Comparison of ENCODE assay signal across 8 cellular contexts in genomic region chr1:100353073-100353801, GRCh38. TPM values are rescaled to one million over a fixed set of nuclear protein-coding genes. Genes with fewer than 3 reads are reported as not detected.
DNase-seq lines count a peak whose midpoint lies in the region; ATAC-seq and TF ChIP-seq lines count a peak whose summit lies in the region.

No MANE protein-coding gene starts in this region.

- DNase-seq in GM10248 (ENCODE audit: extremely low spot score) (peak; percentile 70), HAP-1 (ENCODE audit: low spot score in 2 of 2) (peak; percentile 36 to 73), NCI-H1105 (lab: John Stamatoyannopoulos, UW) (peak; percentile 39), epithelial cell of proximal tubule (ENCODE audit: low read depth) (no peak), naive B cell (peak; percentile 60), upper lobe of left lung (peak in 1 of 2 donors; percentile 39), NCI-H226 (no peak)
- peak; percentile 56 for DNase-seq in activated CD8-positive, alpha-beta T cell treated with anti-CD3 and anti-CD28 coated beads, Interleukin-2, amount 10 ng/mL, durations not matched to agents 7 days and 5 days

- H3K9me3 Mint-ChIP-seq in activated CD8-positive, alpha-beta T cell treated with anti-CD3 and anti-CD28 coated beads, Interleukin-2, amount 10 ng/mL, durations not matched to agents 7 days and 5 days (ENCODE audit: insufficient read depth), result no peaks in the 10 kb centered on the region
- H3K9me3 Mint-ChIP-seq in naive B cell, result no peaks in the 10 kb centered on the region

- H3K27me3 ChIP-seq in HAP-1 (ENCODE audit: low read depth) (no peaks in the 10 kb centered on the region), upper lobe of left lung (no peaks in the 10 kb centered on the region)

- peak overlapping the region; percentile 93 for H3K27ac Mint-ChIP-seq in activated CD8-positive, alpha-beta T cell treated with anti-CD3 and anti-CD28 coated beads, Interleukin-2, amount 10 ng/mL, durations not matched to agents 7 days and 5 days
- peak overlapping the region; percentile 71 to 98 (median 91) for H3K27ac Mint-ChIP-seq in naive B cell

- peak overlapping the region; percentile 96 for H3K4me3 Mint-ChIP-seq in activated CD8-positive, alpha-beta T cell treated with anti-CD3 and anti-CD28 coated beads, Interleukin-2, amount 10 ng/mL, durations not matched to agents 7 days and 5 days
- peak overlapping the region; percentile 94 to 100 (median 98) for H3K4me3 Mint-ChIP-seq in naive B cell

- 1 to 2% methylated on average over 28 of the region's 28 CpGs for WGBS in upper lobe of left lung, 2 donors

- peak; percentile 4 for ATAC-seq in activated CD8-positive, alpha-beta T cell treated with anti-CD3 and anti-CD28 coated beads, Interleukin-2, amount 10 ng/mL, durations not matched to agents 7 days and 5 days
- ATAC-seq in naive B cell (ENCODE audit: low read depth in 2 of 2), result peak; percentile 19
- peak in 1 of 2 donors; percentile 2 for ATAC-seq in upper lobe of left lung (ENCODE audit: low FRiP score in 2 of 2)

- no peaks in the 10 kb centered on the region for H3K36me3 ChIP-seq in HAP-1 (replicated peaks)
- H3K36me3 ChIP-seq in upper lobe of left lung, result no peaks in the 10 kb centered on the region

- H3K4me3 ChIP-seq in HAP-1 (peak overlapping the region; percentile 87), epithelial cell of proximal tubule (ENCODE audit: low read depth, low read length) (peak overlapping the region; percentile 67), upper lobe of left lung (peak overlapping the region; percentile 78 to 93 (median 80))

- TF ChIP-seq CTCF in GM10248 (IDR thresholded peaks at IDR 0.05; ENCODE audit: control extremely low read depth, extremely low read depth, low read depth, missing control alignments) (no peak), epithelial cell of proximal tubule (conservative IDR thresholded peaks at IDR 0.05; ENCODE audit: low read depth, low read length) (no peak), upper lobe of left lung (IDR thresholded peaks at IDR 0.05) (no peak)

- POLR2A ChIA-PET in GM10248 (lab: Yijun Ruan, JAX), result interaction anchor here (0.7 to 1.6 kb wide), 2 partner anchors 8 to 12 kb away, joined by 3 to 4 read pairs; no protein-coding TSS in a partner anchor
- POLR2A ChIA-PET in activated CD8-positive, alpha-beta T cell treated with anti-CD3 and anti-CD28 coated beads, Interleukin-2, amount 10 ng/mL, durations not matched to agents 7 days and 5 days (lab: Charles Lee), result interaction anchor here (0.5 to 5.3 kb wide), 29 partner anchors 8 to 314 kb away, joined by 3 to 50 read pairs (median 6); partner anchors contain the start of genes DBT and RTCA

- H3K27ac ChIP-seq in upper lobe of left lung, result peak overlapping the region; percentile 89 to 95 (median 92)

- peaks cover 45% of the 10 kb centered on the region for H3K36me3 Mint-ChIP-seq in activated CD8-positive, alpha-beta T cell treated with anti-CD3 and anti-CD28 coated beads, Interleukin-2, amount 10 ng/mL, durations not matched to agents 7 days and 5 days (ENCODE audit: low read depth)
- peaks cover 0 to 8% of the 10 kb centered on the region in 2 donors for H3K36me3 Mint-ChIP-seq in naive B cell

- H3K4me1 Mint-ChIP-seq in activated CD8-positive, alpha-beta T cell treated with anti-CD3 and anti-CD28 coated beads, Interleukin-2, amount 10 ng/mL, durations not matched to agents 7 days and 5 days (ENCODE audit: low read depth), result peaks cover 46% of the 10 kb centered on the region
- peaks cover 36 to 53% (median 51%) of the 10 kb centered on the region in 3 donors for H3K4me1 Mint-ChIP-seq in naive B cell

- H3K4me1 ChIP-seq in HAP-1 (peaks cover 20% of the 10 kb centered on the region), upper lobe of left lung (peaks cover 16 to 54% (median 29%) of the 10 kb centered on the region in 4 donors)

- H3K27me3 Mint-ChIP-seq in activated CD8-positive, alpha-beta T cell treated with anti-CD3 and anti-CD28 coated beads, Interleukin-2, amount 10 ng/mL, durations not matched to agents 7 days and 5 days (ENCODE audit: low read depth), result no peaks in the 10 kb centered on the region
- no peaks in the 10 kb centered on the region for H3K27me3 Mint-ChIP-seq in naive B cell

- H3K9me3 ChIP-seq in HAP-1 (no peaks in the 10 kb centered on the region), upper lobe of left lung (no peaks in the 10 kb centered on the region)

- TF ChIP-seq EP300 in upper lobe of left lung (IDR thresholded peaks at IDR 0.05), result no peak

- no peak for TF ChIP-seq POLR2A in upper lobe of left lung (IDR thresholded peaks at IDR 0.05)

- CTCF ChIA-PET in GM10248 (lab: Yijun Ruan, JAX), result interaction anchor here (0.7 to 3.1 kb wide), 10 partner anchors 9 to 199 kb away, joined by 3 to 15 read pairs (median 6); partner anchors contain the start of gene RTCA
- CTCF ChIA-PET in activated CD8-positive, alpha-beta T cell treated with anti-CD3 and anti-CD28 coated beads, Interleukin-2, amount 10 ng/mL, durations not matched to agents 7 days and 5 days (lab: Charles Lee), result interaction anchor here (0.6 to 5.1 kb wide), 23 partner anchors 9 to 546 kb away, joined by 3 to 46 read pairs (median 3); partner anchors contain the start of gene RTCA

- in situ Hi-C loops in HAP-1 (cut with MboI; ENCODE audit: low sequenced_read_pairs), result no loop called here

RNA-seq across cellular contexts. Expression of gene CDC14A, which starts 0.9 kb away (rescaled TPM):
- total RNA-seq in activated CD8-positive, alpha-beta T cell treated with anti-CD3 and anti-CD28 coated beads, Interleukin-2, amount 10 ng/mL, durations not matched to agents 7 days and 5 days, result 10 to 100 TPM; 24.9 to 26.7 TPM
- total RNA-seq in epithelial cell of proximal tubule, result 4.9 and 7.4 TPM in 2 replicates
- 10 to 100 TPM in 5 of 6 donors, 1 to 10 TPM in 1; 6.1 to 17.1 (median 14.4) TPM for polyA plus RNA-seq in naive B cell (ENCODE audit: low read depth in 6 of 6)
- total RNA-seq in upper lobe of left lung, result 10 to 100 TPM in 5 of 6 donors, 1 to 10 TPM in 1; 9.6 to 56.6 (median 22.1) TPM

Comparison
In these comparisons a context has a peak if more than half of its experiments do, and no peak if none do; other contexts are left out.
1. DNase-seq: peak in GM10248 (single experiment), HAP-1 (2 of 2), NCI-H1105 (single experiment), activated CD8-positive, alpha-beta T cell treated with anti-CD3 and anti-CD28 coated beads, Interleukin-2, amount 10 ng/mL, durations not matched to agents 7 days and 5 days (single experiment) and naive B cell (single experiment); none in epithelial cell of proximal tubule (single experiment) and NCI-H226 (single experiment).
2. Peak in every context shown above with its lines, with median percentiles within 50 percentile points of each other: H3K4me3 ChIP-seq.